ENCODE assay signal across 21 cellular contexts in the genomic region with DNA sequence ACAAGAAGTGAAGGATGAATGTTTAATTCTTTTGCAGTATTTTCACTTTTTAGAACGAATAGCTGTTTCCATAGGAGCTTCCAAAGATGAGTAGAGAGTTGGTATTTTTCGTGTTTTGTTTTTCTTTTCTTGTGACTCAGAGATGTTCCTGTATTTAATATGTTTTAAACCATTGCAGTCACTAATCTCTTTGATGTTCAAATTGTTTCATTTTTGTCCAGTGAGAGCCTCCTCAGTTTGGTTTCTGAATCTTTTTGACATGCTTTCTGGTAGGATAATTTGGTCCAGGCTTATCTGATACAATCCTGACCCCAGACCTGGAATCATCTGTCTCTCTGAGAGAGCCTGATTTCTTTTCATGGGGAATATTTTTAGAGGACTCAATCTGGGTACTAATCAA. TPM values are rescaled to one million over a fixed set of nuclear protein-coding genes. Genes with fewer than 3 reads are reported as not detected.
DNase-seq lines count a peak whose midpoint lies in the region; ATAC-seq, FAIRE-seq and TF ChIP-seq lines count a peak whose summit lies in the region.
"Had no signal": no experiment of that assay in that cellular context is flagged by ENCODE, and none has a peak within 500 bp of the region (broad histone marks: within the 10 kb centered on the region; RNA-seq: fewer than 3 reads in every experiment).

No MANE protein-coding gene starts in this region.

- H3K9ac ChIP-seq in GM23248, result no peak overlapping the region

- H3K27me3 ChIP-seq in GM23248 (replicated peaks; ENCODE audit: insufficient read depth), result no peaks in the 10 kb centered on the region
- H3K27me3 ChIP-seq in osteoblast (ENCODE audit: insufficient read depth, low read length), result no peaks in the 10 kb centered on the region
- peaks cover 0 to 7% (median 0%) of the 10 kb centered on the region in 4 donors for H3K27me3 ChIP-seq in pancreas
- H3K27me3 ChIP-seq in dorsolateral prefrontal cortex, result peaks cover 0 to 60% (median 7%) of the 10 kb centered on the region in 45 donors
- H3K27me3 ChIP-seq: Peyer's patch, SJSA1 had no signal

- DNase-seq in AG08395 (ENCODE audit: low spot score), result peak; percentile 9
- DNase-seq in GM23248, result peak; percentile 45
- peak; percentile 46 for DNase-seq in astrocyte of the spinal cord (ENCODE audit: low read depth, low spot score)
- no peak for DNase-seq in osteoblast (ENCODE audit: insufficient read length, low spot score, missing footprints)
- DNase-seq in pancreas, result no peak
- DNase-seq in mucosa of gallbladder (ENCODE audit: low spot score), result no peak
- no peak for DNase-seq in dorsolateral prefrontal cortex
- DNase-seq: DND-41; GDM1; Karpas-422; NCI-H1694 treated with DMSO at 0.1 percent for 48 hours; NCI-H2107; NCI-H510A; NCI-H748 treated with DMSO at 0.1 percent for 48 hours; NK-92 treated with Interleukin-12 subunit alpha and Interleukin-12 subunit beta, amount 100 ng/mL, for 24 hours; Peyer's patch; SW 1271 had no signal

- 0 out of 2 replicates have a peak, but pooled peaks cover 5% of the 10 kb centered on the region for H3F3A ChIP-seq in GM23248 (ENCODE audit: insufficient read depth)

- in situ Hi-C loops in GM23248 (cut with MboI) (no loop called here), astrocyte of the spinal cord (cut with HindIII; ENCODE audit: low sequenced_read_pairs) (no loop called here)

- no peak overlapping the region for H2AFZ ChIP-seq in GM23248
- no peak overlapping the region for H2AFZ ChIP-seq in osteoblast (ENCODE audit: low read length)
- H2AFZ ChIP-seq: GM23338 had no signal

- H3K9me3 ChIP-seq in GM23248 (ENCODE audit: low read depth) (no peaks in the 10 kb centered on the region), osteoblast (ENCODE audit: low read depth, low read length) (no peaks in the 10 kb centered on the region), pancreas (no peaks in the 10 kb centered on the region)
- H3K9me3 ChIP-seq: Peyer's patch, SJSA1 had no signal

- ATAC-seq in pancreas, result no peak
- ATAC-seq: HCT116 had no signal

- H3K4me1 ChIP-seq in GM23248 (ENCODE audit: insufficient read depth), result peaks cover 10% of the 10 kb centered on the region
- H3K4me1 ChIP-seq in osteoblast (ENCODE audit: insufficient read depth, low read length), result peaks cover 4% of the 10 kb centered on the region
- H3K4me1 ChIP-seq in pancreas, result no peaks in the 10 kb centered on the region
- H3K4me1 ChIP-seq: Peyer's patch, SJSA1 had no signal

- no peak overlapping the region for H3K4me2 ChIP-seq in GM23248 (ENCODE audit: unreplicated experiment)
- peak overlapping the region; percentile 3 for H3K4me2 ChIP-seq in osteoblast (ENCODE audit: insufficient read depth, low read length)

- no peaks in the 10 kb centered on the region for H3K9me2 ChIP-seq in GM23248 (ENCODE audit: insufficient read depth)

- WGBS in GM23248 (ENCODE audit: low coverage in 1 of 2, low lambda C conversion rate in 2 of 2, missing lambda C conversion rate in 2 of 2), 2 experiments, result 2 to 4% methylated on average over 2 of the region's 2 CpGs
- 32 to 58% methylated on average over 2 of the region's 2 CpGs for WGBS in pancreas, 2 donors

- H3K27ac ChIP-seq in GM23248 (peak overlapping the region; percentile 58), osteoblast (ENCODE audit: low read depth, low read length) (no peak overlapping the region), pancreas (no peak overlapping the region), dorsolateral prefrontal cortex (no peak overlapping the region)
- H3K27ac ChIP-seq: Peyer's patch, SJSA1 had no signal

- H3K4me3 ChIP-seq in GM23248 (peak overlapping the region; percentile 26; the same call in 1 of the 2 replicates), astrocyte of the spinal cord (ENCODE audit: low read depth, low read length) (no peak overlapping the region), osteoblast (ENCODE audit: insufficient read depth, low read length) (no peak overlapping the region), pancreas (no peak overlapping the region), dorsolateral prefrontal cortex (no peak overlapping the region)
- H3K4me3 ChIP-seq: GM23338, Peyer's patch, SJSA1 had no signal

- H3K36me3 ChIP-seq in GM23248 (ENCODE audit: low read depth), result no peaks in the 10 kb centered on the region
- no peaks in the 10 kb centered on the region for H3K36me3 ChIP-seq in osteoblast (ENCODE audit: insufficient read depth, low read length)
- no peaks in the 10 kb centered on the region for H3K36me3 ChIP-seq in pancreas
- H3K36me3 ChIP-seq: Peyer's patch, SJSA1 had no signal

- H4K20me1 ChIP-seq in GM23248 (ENCODE audit: insufficient read depth) (no peaks in the 10 kb centered on the region), osteoblast (ENCODE audit: insufficient read depth, low read length) (peaks cover 2% of the 10 kb centered on the region)

- no peaks in the 10 kb centered on the region for H3K79me2 ChIP-seq in GM23248 (ENCODE audit: insufficient read depth)
- no peaks in the 10 kb centered on the region for H3K79me2 ChIP-seq in osteoblast (ENCODE audit: insufficient read depth, low read length)

- no peak for TF ChIP-seq CTCF in astrocyte of the spinal cord (IDR thresholded peaks at IDR 0.05; ENCODE audit: low read depth, low read length)
- no peak for TF ChIP-seq CTCF in osteoblast (IDR thresholded peaks at IDR 0.05; ENCODE audit: extremely low read depth, low read depth, low read length)
- no peak for TF ChIP-seq CTCF in pancreas (IDR thresholded peaks at IDR 0.05)
- TF ChIP-seq CTCF in dorsolateral prefrontal cortex (IDR thresholded peaks at IDR 0.05 in 54 of 56, conservative IDR thresholded peaks at IDR 0.05 in 2 of 56; ENCODE audit: low read depth in 1 of 56, partially characterized antibody in 56 of 56), result no peak

- no peak for FAIRE-seq in pancreas (lab: Jason Lieb, UNC)
- FAIRE-seq: GM19239 had no signal

- intact Hi-C loops in pancreas (cut with DNase I) (no loop called here), dorsolateral prefrontal cortex (cut with DNase I) (no loop called here)

RNA-seq across cellular contexts. Expression of a gene that starts 41.6 kb away (rescaled TPM):
- total RNA-seq in GM23248 (2014; rRNA removed; shearing (Covaris generic)), result 129 and 154 TPM in 2 replicates
- polyA plus RNA-seq in GM23248 (2016; fragmentation: Nextera tagmentation; extraction: Ambion mirVana) (300 and 313 TPM in 2 replicates), pancreas (100 to 1,000 TPM in 1 of 2 donors, 10 to 100 TPM in 1; 40.7 to 184 TPM)
- total RNA-seq in osteoblast (144 and 150 TPM in 2 replicates), pancreas (10 to 100 TPM; 30.2 to 55.3 (median 39.0) TPM), mucosa of gallbladder (96.0 TPM), dorsolateral prefrontal cortex (100 to 1,000 TPM; 147 to 505 (median 357) TPM)

Comparison
In these comparisons a context has a peak if more than half of its experiments do, and no peak if none do; other contexts are left out.
1. DNase-seq: peak in AG08395 (single experiment), GM23248 (single experiment) and astrocyte of the spinal cord (single experiment); none in osteoblast (single experiment), pancreas (0 of 6), mucosa of gallbladder (single experiment) and dorsolateral prefrontal cortex (0 of 10).